ENCODE assay signal across 23 cellular contexts in genomic region chr10:77833225-77833624, GRCh38.
"Had no signal": no experiment of that assay in that cellular context is flagged by ENCODE, and none has a peak within 500 bp of the region (broad histone marks: within the 10 kb centered on the region; RNA-seq: fewer than 3 reads in every experiment).

No MANE protein-coding gene starts in this region.

- H3K9me3 Mint-ChIP-seq: activated naive CD4-positive, alpha-beta T cell treated with anti-CD3 and anti-CD28 coated beads for 36 hours; activated T-cell treated with anti-CD3 and anti-CD28 coated beads, Interleukin-2, amount 50 U/mL, for 24 hours; activated T-helper 1 cell treated with anti-CD3 and anti-CD28 coated beads, Interleukin-12 subunit alpha, Interleukin-12 subunit beta, Interleukin-2, Interleukin-4 antibody, amounts not matched to agents 30 ng/mL and 10 ng/mL and 1 ng/mL, durations not matched to agents 14 hours and 24 hours and 36 hours had no signal

- H3K4me3 ChIP-seq: cardiac muscle cell, K562, SJSA1 had no signal

- H3K27ac Mint-ChIP-seq: activated CD8-positive, alpha-beta memory T cell treated with anti-CD3 and anti-CD28 coated beads, Interleukin-2, amount 10 ng/mL, durations not matched to agents 7 days and 5 days; activated naive CD4-positive, alpha-beta T cell treated with anti-CD3 and anti-CD28 coated beads for 36 hours; activated naive CD8-positive, alpha-beta T cell; activated T-cell treated with anti-CD3 and anti-CD28 coated beads, Interleukin-2, amount 50 U/mL, for 24 hours; activated T-helper 1 cell treated with anti-CD3 and anti-CD28 coated beads, Interleukin-12 subunit alpha, Interleukin-12 subunit beta, Interleukin-2, Interleukin-4 antibody, amounts not matched to agents 30 ng/mL and 10 ng/mL and 1 ng/mL, durations not matched to agents 14 hours and 24 hours and 36 hours had no signal

- H3K9me3 ChIP-seq: SJSA1 had no signal

- H3K27ac ChIP-seq: brain microvascular endothelial cell, cardiac muscle cell, SJSA1, VCaP had no signal

- H3K4me3 Mint-ChIP-seq: activated CD8-positive, alpha-beta memory T cell treated with anti-CD3 and anti-CD28 coated beads, Interleukin-2, amount 10 ng/mL, durations not matched to agents 7 days and 5 days; activated naive CD4-positive, alpha-beta T cell treated with anti-CD3 and anti-CD28 coated beads for 36 hours; activated naive CD8-positive, alpha-beta T cell; activated T-cell treated with anti-CD3 and anti-CD28 coated beads, Interleukin-2, amount 50 U/mL, for 24 hours; activated T-helper 1 cell treated with anti-CD3 and anti-CD28 coated beads, Interleukin-12 subunit alpha, Interleukin-12 subunit beta, Interleukin-2, Interleukin-4 antibody, amounts not matched to agents 30 ng/mL and 10 ng/mL and 1 ng/mL, durations not matched to agents 14 hours and 24 hours and 36 hours had no signal

- H3K27me3 Mint-ChIP-seq: activated CD8-positive, alpha-beta memory T cell treated with anti-CD3 and anti-CD28 coated beads, Interleukin-2, amount 10 ng/mL, durations not matched to agents 7 days and 5 days; activated naive CD8-positive, alpha-beta T cell; activated T-cell treated with anti-CD3 and anti-CD28 coated beads, Interleukin-2, amount 50 U/mL, for 24 hours had no signal

- ATAC-seq: activated CD8-positive, alpha-beta memory T cell treated with anti-CD3 and anti-CD28 coated beads, Interleukin-2, amount 10 ng/mL, durations not matched to agents 7 days and 5 days; K562; SK-N-SH treated with all-trans-retinoic acid at 6 μM for 48 hours had no signal

- H3K27me3 ChIP-seq: brain microvascular endothelial cell, cardiac muscle cell, SJSA1 had no signal

- DNase-seq: activated CD4-positive, alpha-beta T cell treated with anti-CD3 and anti-CD28 coated beads for 48 hours; activated CD4-positive, alpha-beta T cell treated with anti-CD3 and anti-CD28 coated beads, Interleukin-2, amount 50 U/mL, for 48 hours; activated CD8-positive, alpha-beta memory T cell treated with anti-CD3 and anti-CD28 coated beads, Interleukin-2, amount 10 ng/mL, durations not matched to agents 7 days and 5 days; activated gamma-delta T cell; activated naive CD4-positive, alpha-beta T cell treated with anti-CD3 and anti-CD28 coated beads for 36 hours; activated T-cell treated with anti-CD3 and anti-CD28 coated beads, Interleukin-2, amount 50 U/mL, for 24 hours; brain microvascular endothelial cell; Karpas-422; MM.1S; NCI-H1105; NCI-H1436; NCI-H1694 treated with DMSO at 0.1 percent for 48 hours; NCI-H2081; NCI-H524; SHP77; SW 1271 had no signal

- H3K36me3 Mint-ChIP-seq: activated CD8-positive, alpha-beta memory T cell treated with anti-CD3 and anti-CD28 coated beads, Interleukin-2, amount 10 ng/mL, durations not matched to agents 7 days and 5 days; activated naive CD8-positive, alpha-beta T cell had no signal
